In the genomic region with DNA sequence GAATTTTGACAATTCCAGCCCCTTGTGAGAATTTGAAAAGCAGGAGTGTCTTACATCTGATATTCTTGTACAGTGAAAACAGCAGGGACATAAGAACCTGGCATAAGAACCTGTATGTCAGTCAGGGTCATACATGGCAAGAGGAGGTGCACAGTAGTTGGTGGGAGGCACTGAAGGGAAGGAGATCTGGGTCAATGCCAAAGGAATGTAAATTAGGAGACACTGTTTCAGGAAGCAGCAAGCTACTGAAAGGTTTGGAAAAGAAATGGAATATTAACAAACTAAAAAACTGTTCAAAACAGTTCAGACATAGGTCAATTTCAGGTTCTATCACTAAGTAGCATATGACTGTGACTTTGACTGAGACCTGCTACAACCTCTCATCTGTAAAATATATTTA, we compare ENCODE assay signal across 1 cellular context.
TF ChIP-seq lines count a peak whose summit lies in the region.

No MANE protein-coding gene starts in this region.

TF ChIP-seq in endothelial cell of umbilical vein, 7 proteins besides CTCF, POLR2A, EP300 and RAD21:
- TF ChIP-seq POLR2AphosphoS5 (IDR thresholded peaks at IDR 0.05; ENCODE audit: insufficient read depth, low read depth, low read length) = no peak
- no peak for TF ChIP-seq MYC (IDR thresholded peaks at IDR 0.05; ENCODE audit: low read depth, low read length)
- no peak for TF ChIP-seq FOS (IDR thresholded peaks at IDR 0.05; ENCODE audit: borderline replicate concordance, insufficient read depth, low read length)
- TF ChIP-seq, protein P1, sequence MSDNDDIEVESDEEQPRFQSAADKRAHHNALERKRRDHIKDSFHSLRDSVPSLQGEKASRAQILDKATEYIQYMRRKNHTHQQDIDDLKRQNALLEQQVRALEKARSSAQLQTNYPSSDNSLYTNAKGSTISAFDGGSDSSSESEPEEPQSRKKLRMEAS (IDR thresholded peaks at IDR 0.05; ENCODE audit: insufficient read depth, insufficient read length) = no peak
- no peak for TF ChIP-seq GATA2 (IDR thresholded peaks at IDR 0.05; ENCODE audit: insufficient read depth, insufficient read length, low read depth, low read length)
- no peak for TF ChIP-seq JUN (IDR thresholded peaks at IDR 0.05; ENCODE audit: borderline replicate concordance, insufficient read depth, insufficient read length, low read depth)
- no peak for TF ChIP-seq EZH2 (IDR thresholded peaks at IDR 0.05; ENCODE audit: borderline replicate concordance, low read depth, low read length, severe bottlenecking)
